ENCODE assay signal across 17 cellular contexts in genomic region chr15:50808728-50809127, GRCh38. TPM values are rescaled to one million over a fixed set of nuclear protein-coding genes. Genes with fewer than 3 reads are reported as not detected.
DNase-seq lines count a peak whose midpoint lies in the region; ATAC-seq, FAIRE-seq and TF ChIP-seq lines count a peak whose summit lies in the region.
"Had no signal": no experiment of that assay in that cellular context is flagged by ENCODE, and none has a peak within 500 bp of the region (broad histone marks: within the 10 kb centered on the region; RNA-seq: fewer than 3 reads in every experiment).

No MANE protein-coding gene starts in this region.

- H3F3A ChIP-seq in PC-9 (ENCODE audit: insufficient read depth, low read depth): no peaks in the 10 kb centered on the region

- no peak overlapping the region for H4K91ac ChIP-seq in IMR-90 (ENCODE audit: insufficient read depth, low read depth, low read length)

- CTCF ChIA-PET in IMR-90 (lab: Yijun Ruan, JAX) (interaction anchor here (0.6 kb wide), 1 partner anchor 68 kb away, joined by 3 read pairs; no protein-coding TSS in a partner anchor), PC-9 (lab: Charles Lee) (interaction anchor here (0.6 kb wide), 1 partner anchor 18 kb away, joined by 4 read pairs; no protein-coding TSS in a partner anchor), GM10248 (lab: Yijun Ruan, JAX) (interaction anchor here (0.9 to 1.5 kb wide), 3 partner anchors 9 to 78 kb away, joined by 3 to 4 read pairs (median 4); no protein-coding TSS in a partner anchor)

- 48% methylated on average over 4 of the region's 5 CpGs; no CpG with 5 or more reads in 1 of the 2 experiments for WGBS in IMR-90 (ENCODE audit: extremely low coverage in 2 of 2, insufficient read length in 1 of 2), 2 experiments
- WGBS in testis, 2 donors: 83 to 91% methylated on average over 5 of the region's 5 CpGs

- H3K4me3 ChIP-seq in IMR-90 (ENCODE audit: insufficient read depth, low read depth, low read length): no peak overlapping the region
- H3K4me3 ChIP-seq in PC-9: no peak overlapping the region
- H3K4me3 ChIP-seq in epithelial cell of esophagus (ENCODE audit: low read length): no peak overlapping the region
- no peak overlapping the region for H3K4me3 ChIP-seq in keratinocyte (ENCODE audit: control insufficient read depth in 2 of 3, extremely low read depth in 1 of 3, insufficient read depth in 2 of 3, low read depth in 1 of 3, low read length in 3 of 3)
- H3K4me3 ChIP-seq in testis: no peak overlapping the region

- H3K9ac ChIP-seq in IMR-90 (ENCODE audit: low read depth, low read length) (no peak overlapping the region), keratinocyte (ENCODE audit: control insufficient read depth, extremely low read depth, insufficient read depth, low read length) (no peak overlapping the region)

- no peak overlapping the region for H2AK5ac ChIP-seq in IMR-90 (ENCODE audit: low read depth, low read length)

- H3K18ac ChIP-seq in IMR-90 (ENCODE audit: low read depth, low read length): no peak overlapping the region

- H3K4me2 ChIP-seq in IMR-90 (ENCODE audit: low read depth, low read length): no peak overlapping the region
- H3K4me2 ChIP-seq in PC-9: no peak overlapping the region
- peak overlapping the region; percentile 44 for H3K4me2 ChIP-seq in keratinocyte (ENCODE audit: control insufficient read depth, extremely low read depth, insufficient read depth, low read depth, low read length)

- H3K4me1 ChIP-seq in IMR-90 (ENCODE audit: control insufficient read depth, insufficient read depth, low read length): no peaks in the 10 kb centered on the region
- no peaks in the 10 kb centered on the region for H3K4me1 ChIP-seq in PC-9 (replicated peaks; ENCODE audit: insufficient read depth)
- peaks cover 2% of the 10 kb centered on the region for H3K4me1 ChIP-seq in keratinocyte (ENCODE audit: control insufficient read depth, extremely low read depth, insufficient read depth, low read length)
- no peaks in the 10 kb centered on the region for H3K4me1 ChIP-seq in testis
- H3K4me1 ChIP-seq: BE2C, Caco-2 had no signal

- no peaks in the 10 kb centered on the region for H3K9me1 ChIP-seq in IMR-90 (ENCODE audit: insufficient read depth, low read length)
- H3K9me1 ChIP-seq in keratinocyte (ENCODE audit: control insufficient read depth, extremely low read depth, insufficient read depth, low read length): no peaks in the 10 kb centered on the region

- no peaks in the 10 kb centered on the region for H3K9me2 ChIP-seq in PC-9 (ENCODE audit: insufficient read depth)

- no peaks in the 10 kb centered on the region for H4K20me1 ChIP-seq in IMR-90 (ENCODE audit: insufficient read depth, low read length)
- no peaks in the 10 kb centered on the region for H4K20me1 ChIP-seq in PC-9 (ENCODE audit: insufficient read depth)
- no peaks in the 10 kb centered on the region for H4K20me1 ChIP-seq in keratinocyte (ENCODE audit: control insufficient read depth, extremely low read depth, insufficient read depth, low read length)

- H3K9me3 ChIP-seq in IMR-90 (ENCODE audit: control insufficient read depth, insufficient read depth, low read length) (no peaks in the 10 kb centered on the region), PC-9 (ENCODE audit: insufficient read depth, low read depth) (no peaks in the 10 kb centered on the region), keratinocyte (ENCODE audit: control insufficient read depth, low read depth, low read length) (no peaks in the 10 kb centered on the region), testis (no peaks in the 10 kb centered on the region)
- H3K9me3 ChIP-seq: BE2C, Caco-2 had no signal

- no peaks in the 10 kb centered on the region for H3K79me2 ChIP-seq in PC-9 (ENCODE audit: low read depth)
- no peaks in the 10 kb centered on the region for H3K79me2 ChIP-seq in keratinocyte (ENCODE audit: control insufficient read depth, insufficient read depth, low read length)

- no peak overlapping the region for H2BK120ac ChIP-seq in IMR-90 (ENCODE audit: low read depth, low read length)

- no peak overlapping the region for H2BK5ac ChIP-seq in IMR-90 (ENCODE audit: low read depth, low read length, poor library complexity, severe bottlenecking)

- dilution Hi-C loops in IMR-90 (cut with HindIII; ENCODE audit: low sequenced_read_pairs, unreplicated experiment): no loop called here
- dilution Hi-C loops in keratinocyte (cut with MboI; ENCODE audit: extremely low pct_ligation_motif_present, low sequenced_read_pairs): no loop called here

- TF ChIP-seq CTCF in IMR-90 (conservative IDR thresholded peaks at IDR 0.05; ENCODE audit: low read depth, low read length): no peak
- TF ChIP-seq CTCF in PC-9 (conservative IDR thresholded peaks at IDR 0.05): no peak
- no peak for TF ChIP-seq CTCF in epithelial cell of esophagus (IDR thresholded peaks at IDR 0.05; ENCODE audit: insufficient read depth, low read depth, low read length, missing control alignments)
- TF ChIP-seq CTCF in keratinocyte (optimal IDR thresholded peaks at IDR 0.05 in 1 of 3, IDR thresholded peaks at IDR 0.05 in 1 of 3, conservative IDR thresholded peaks at IDR 0.05 in 1 of 3; ENCODE audit: extremely low read depth in 1 of 3, insufficient read depth in 2 of 3, low read length in 3 of 3): no peak
- TF ChIP-seq CTCF in GM10248 (IDR thresholded peaks at IDR 0.05; ENCODE audit: control extremely low read depth, extremely low read depth, low read depth, missing control alignments): no peak
- no peak for TF ChIP-seq CTCF in testis (IDR thresholded peaks at IDR 0.05)

- ATAC-seq in IMR-90 (ENCODE audit: low read depth): peak; percentile 24; the same call in 1 of the 2 replicates
- ATAC-seq: HepG2 had no signal

- no peak overlapping the region for H3K56ac ChIP-seq in IMR-90 (ENCODE audit: extremely low read depth, insufficient read depth, low read length)

- no TSS peak for BruUV-seq in IMR-90 (replicated peaks; lab: Mats Ljungman, UMichigan)
- no TSS peak for BruUV-seq in PC-9 (replicated peaks; lab: Mats Ljungman, UMichigan)

- TF ChIP-seq POLR2A in IMR-90 (IDR thresholded peaks at IDR 0.05; ENCODE audit: low read depth, low read length) (no peak), testis (IDR thresholded peaks at IDR 0.05) (no peak)

- no peak overlapping the region for H2BK20ac ChIP-seq in IMR-90 (ENCODE audit: low read depth, low read length)

- H3K23ac ChIP-seq in IMR-90 (ENCODE audit: low read depth, low read length): no peak overlapping the region

- POLR2A ChIA-PET in IMR-90 (lab: Charles Lee; ENCODE audit: unreplicated experiment): no interaction called here
- POLR2A ChIA-PET in PC-9 (lab: Charles Lee; ENCODE audit: unreplicated experiment): no interaction called here
- POLR2A ChIA-PET in GM10248 (lab: Yijun Ruan, JAX): no interaction called here

- no peak overlapping the region for H2AFZ ChIP-seq in IMR-90 (replicated peaks; ENCODE audit: low read length, poor library complexity)
- 0 out of 2 replicates have a peak overlapping the region, but pooled peaks have one; percentile 18 for H2AFZ ChIP-seq in PC-9
- no peak overlapping the region for H2AFZ ChIP-seq in keratinocyte (ENCODE audit: control insufficient read depth, low read length)

- no peak overlapping the region for H3K14ac ChIP-seq in IMR-90 (replicated peaks; ENCODE audit: low read depth, low read length)

- H4K8ac ChIP-seq in IMR-90 (ENCODE audit: low read depth in 2 of 2, low read length in 2 of 2): no peak overlapping the region

- H4K5ac ChIP-seq in IMR-90 (ENCODE audit: low read depth, low read length): no peak overlapping the region

- in situ Hi-C loops in IMR-90 (cut with MboI; ENCODE audit: low sequenced_read_pairs): no loop called here

- H2AK9ac ChIP-seq in IMR-90 (replicated peaks; ENCODE audit: low read depth, low read length, poor library complexity): no peak overlapping the region

- FAIRE-seq in keratinocyte (lab: Jason Lieb, UNC): peak; percentile 85
- FAIRE-seq: D721Med, H1, HepG2 had no signal

- TF ChIP-seq RAD21 in IMR-90 (IDR thresholded peaks at IDR 0.05; ENCODE audit: low read length): no peak

- no peak overlapping the region for H3K4ac ChIP-seq in IMR-90 (ENCODE audit: low read depth, low read length)

- H3K27me3 ChIP-seq in IMR-90 (ENCODE audit: control insufficient read depth, insufficient read depth, low read length): peaks cover 9% of the 10 kb centered on the region
- H3K27me3 ChIP-seq in PC-9 (ENCODE audit: insufficient read depth, low read depth): no peaks in the 10 kb centered on the region
- H3K27me3 ChIP-seq in keratinocyte (ENCODE audit: control insufficient read depth, extremely low read depth, insufficient read depth, low read length): no peaks in the 10 kb centered on the region
- no peaks in the 10 kb centered on the region for H3K27me3 ChIP-seq in testis
- H3K27me3 ChIP-seq: BE2C had no signal

- no peak overlapping the region for H3K27ac ChIP-seq in IMR-90 (ENCODE audit: insufficient read depth, low read length)
- H3K27ac ChIP-seq in PC-9: no peak overlapping the region
- H3K27ac ChIP-seq in keratinocyte (ENCODE audit: control insufficient read depth, insufficient read depth, low read length): no peak overlapping the region
- H3K27ac ChIP-seq in testis: no peak overlapping the region

- intact Hi-C loops in IMR-90 (cut with micrococcal nuclease): no loop called here
- intact Hi-C loops in PC-9 (cut with micrococcal nuclease; ENCODE audit: unreplicated experiment): no loop called here
- intact Hi-C loops in testis (cut with DNase I; ENCODE audit: low total_unique reads): no loop called here

- H3K36me3 ChIP-seq in IMR-90 (ENCODE audit: control insufficient read depth, insufficient read depth, low read length) (no peaks in the 10 kb centered on the region), PC-9 (ENCODE audit: low read depth) (no peaks in the 10 kb centered on the region), keratinocyte (ENCODE audit: control insufficient read depth in 2 of 2, extremely low read depth in 1 of 2, insufficient read depth in 2 of 2, low read length in 2 of 2) (no peaks in the 10 kb centered on the region), testis (ENCODE audit: low read depth, missing control alignments) (no peaks in the 10 kb centered on the region)
- H3K36me3 ChIP-seq: BE2C had no signal

- no peaks in the 10 kb centered on the region for H3K79me1 ChIP-seq in IMR-90 (ENCODE audit: low read depth in 1 of 2, low read length in 2 of 2)

- peak; percentile 7 for DNase-seq in IMR-90
- no peak for DNase-seq in PC-9
- peak; percentile 73 for DNase-seq in epithelial cell of esophagus (ENCODE audit: low read depth)
- DNase-seq in keratinocyte (ENCODE audit: low read depth, low spot score): no peak
- DNase-seq in GM10248 (ENCODE audit: extremely low spot score): no peak
- no peak for DNase-seq in CD1c-positive myeloid dendritic cell (ENCODE audit: extremely low spot score)
- DNase-seq in testis: no peak
- DNase-seq: BE2C; C1 segment of cervical spinal cord; Caco-2; CD4-positive, alpha-beta T cell; DMS79; GDM1; H9 had no signal

- no peak overlapping the region for H2BK15ac ChIP-seq in IMR-90 (ENCODE audit: low read depth, low read length)

RNA-seq across cellular contexts. Expression of gene SPPL2A, which starts 43.2 kb away (rescaled TPM):
- total RNA-seq in IMR-90 (2012; rRNA removed) (53.8 and 82.5 TPM in 2 replicates), PC-9 (2021) (70.6 and 75.4 TPM in 2 replicates), testis (10 to 100 TPM; 70.9 to 89.3 TPM)
- polyA plus RNA-seq in IMR-90 (2012; rRNA removed) (20.7 and 29.2 TPM in 2 replicates), keratinocyte (37.2 to 59.4 TPM (median 44.5 TPM) in 3 replicates), testis (ENCODE audit: insufficient read depth, low read depth, low replicate concordance) (41.2 TPM)
- polyA plus RNA-seq in IMR-90 (2012; cell fraction: cytosol; rRNA removed): 30.6 and 35.1 TPM in 2 replicates
- 40.1 and 54.9 TPM in 2 replicates for polyA plus RNA-seq in IMR-90 (2012; cell fraction: nucleus; rRNA removed; ENCODE audit: low replicate concordance)
- polyA plus RNA-seq in keratinocyte (2011; ENCODE audit: low read depth): 64.5 TPM
- polyA plus RNA-seq in keratinocyte (2011; cell fraction: cytosol; rRNA removed): 18.9 and 42.2 TPM in 2 replicates
- polyA plus RNA-seq in keratinocyte (2011; cell fraction: nucleus; rRNA removed): 66.8 and 92.2 TPM in 2 replicates
- 38.3 and 48.1 TPM in 2 replicates for polyA plus RNA-seq in keratinocyte (2012; ENCODE audit: low replicate concordance)
- polyA minus RNA-seq in keratinocyte: 31.7 to 70.7 TPM (median 34.2 TPM) in 3 replicates
- 23.8 TPM for polyA minus RNA-seq in keratinocyte (2011; cell fraction: cytosol; rRNA and poly(A)+ RNA removed)
- 35.6 and 78.3 TPM in 2 replicates for polyA minus RNA-seq in keratinocyte (2011; cell fraction: nucleus; rRNA and poly(A)+ RNA removed)

Comparison
In these comparisons a context has a peak if more than half of its experiments do, and no peak if none do; other contexts are left out.
1. DNase-seq: peak in IMR-90 (single experiment) and epithelial cell of esophagus (single experiment); none in PC-9 (0 of 2), keratinocyte (single experiment), GM10248 (single experiment), CD1c-positive myeloid dendritic cell (single experiment) and testis (single experiment).